Comparison of ENCODE assay signal across 25 cellular contexts in genomic region chr1:221122501-221122900, GRCh38.
"Had no signal": no experiment of that assay in that cellular context is flagged by ENCODE, and none has a peak within 500 bp of the region (broad histone marks: within the 10 kb centered on the region; RNA-seq: fewer than 3 reads in every experiment).

No MANE protein-coding gene starts in this region.

- H3K27ac ChIP-seq: epithelial cell of prostate, esophagus squamous epithelium, gastrocnemius medialis, heart right ventricle, left lung, lower lobe of right lung had no signal

- H3K4me3 ChIP-seq: esophagus squamous epithelium, gastrocnemius medialis, heart right ventricle, left lung, lower lobe of right lung had no signal

- FAIRE-seq: colon, endometrium, islet of Langerhans, keratinocyte had no signal

- ATAC-seq: effector memory CD8-positive, alpha-beta T cell; esophagus mucosa; gastrocnemius medialis; heart right ventricle; left cardiac atrium; left lung; left ventricle myocardium superior; lower lobe of right lung had no signal

- H3K36me3 ChIP-seq: esophagus squamous epithelium, gastrocnemius medialis, heart right ventricle, left lung, lower lobe of right lung had no signal

- H3K9me3 ChIP-seq: esophagus squamous epithelium, gastrocnemius medialis had no signal

- DNase-seq: cortex of kidney; effector CD8-positive, alpha-beta T cell; effector memory CD8-positive, alpha-beta T cell; endodermal cell; erythroblast; esophagus squamous epithelium; foreskin fibroblast; foreskin melanocyte; gastrocnemius medialis; glutamatergic neuron; head of caudate nucleus; heart right ventricle; hippocampal formation; left cardiac atrium; left lung; left ventricle myocardium superior; lower lobe of right lung; mesendoderm; midbrain had no signal

- H3K27me3 ChIP-seq: esophagus squamous epithelium, gastrocnemius medialis, heart right ventricle, left lung had no signal
